Comparison of ENCODE assay signal across 13 cellular contexts in the genomic region with DNA sequence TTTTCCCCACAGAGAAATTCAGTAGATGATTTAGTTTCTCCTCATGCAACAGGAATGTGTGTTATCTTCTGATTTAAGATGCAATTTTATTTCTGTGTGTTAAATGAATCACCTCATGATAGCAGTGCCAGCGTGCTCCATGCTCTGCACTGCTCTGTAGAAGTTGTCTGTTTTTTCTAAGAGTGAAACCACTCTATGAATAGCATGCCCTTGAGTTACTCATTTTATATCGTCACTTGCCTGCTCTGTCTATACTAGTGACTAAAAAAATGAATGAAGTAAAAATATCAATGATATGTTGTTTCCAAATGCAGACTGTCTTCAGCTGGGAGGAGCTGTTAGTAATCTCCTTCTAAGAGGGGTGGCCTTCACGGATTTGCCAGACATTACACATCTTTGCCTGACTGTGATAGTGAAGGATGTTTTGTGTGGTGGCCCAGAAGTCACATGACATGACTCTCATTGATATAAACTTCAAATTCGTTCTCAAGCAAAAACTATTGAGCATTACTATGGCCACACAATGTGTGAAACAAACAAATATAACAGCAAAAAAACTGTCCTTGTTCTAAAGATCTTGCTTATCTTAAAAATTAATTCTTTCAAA.
A peak's percentile ranks its signal among the peaks of the same experiment; 100 is the strongest.
DNase-seq lines count a peak whose midpoint lies in the region; ATAC-seq and TF ChIP-seq lines count a peak whose summit lies in the region.
"Had no signal": no experiment of that assay in that cellular context is flagged by ENCODE, and none has a peak within 500 bp of the region (broad histone marks: within the 10 kb centered on the region; RNA-seq: fewer than 3 reads in every experiment).

No MANE protein-coding gene starts in this region.

- DNase-seq in H4 (ENCODE audit: low spot score): peak; percentile 9
- no peak for DNase-seq in RWPE2 (ENCODE audit: low spot score)
- DNase-seq in fibroblast of pulmonary artery (ENCODE audit: low read depth): peak; percentile 72
- DNase-seq in stromal cell of bone marrow (ENCODE audit: low read depth): peak; percentile 32
- DNase-seq in amniotic stem cell (lab: John Stamatoyannopoulos, UW): no peak
- DNase-seq: activated T-cell treated with anti-CD3 and anti-CD28 coated beads, Interleukin-2, amount 50 U/mL, for 72 hours; cortex of kidney; DMS 273 treated with DMSO at 0.1 percent for 48 hours; glutamatergic neuron; NCI-H526; OCI-M1 had no signal

- H3K27ac ChIP-seq in RWPE2 (ENCODE audit: poor library complexity, severe bottlenecking): no peak overlapping the region

- H3K4me3 ChIP-seq in RWPE2 (ENCODE audit: severe bottlenecking) (no peak overlapping the region), fibroblast of pulmonary artery (replicated peaks; ENCODE audit: low read depth, low read length) (no peak overlapping the region)

- peak; percentile 68 for ATAC-seq in RWPE2 (ENCODE audit: low read depth)
- ATAC-seq in HG03175 (IDR thresholded peaks at IDR 0.05; ENCODE audit: unreplicated experiment): no peak
- ATAC-seq in HG02938 (IDR thresholded peaks at IDR 0.05; ENCODE audit: unreplicated experiment): no peak
- ATAC-seq: activated T-cell treated with anti-CD3 and anti-CD28 coated beads, Interleukin-2, amount 50 U/mL, for 72 hours had no signal

- H3K36me3 ChIP-seq in RWPE2 (ENCODE audit: low read depth): no peaks in the 10 kb centered on the region

- H3K27me3 ChIP-seq in RWPE2 (ENCODE audit: insufficient read depth, poor library complexity, severe bottlenecking): no peaks in the 10 kb centered on the region

- no peak for TF ChIP-seq CTCF in RWPE2 (IDR thresholded peaks at IDR 0.05; ENCODE audit: poor library complexity, severe bottlenecking)
- TF ChIP-seq CTCF in fibroblast of pulmonary artery (IDR thresholded peaks at IDR 0.05; ENCODE audit: low read length, missing control alignments): no peak

- no peaks in the 10 kb centered on the region for H3K4me1 ChIP-seq in RWPE2 (ENCODE audit: insufficient read depth, poor library complexity, severe bottlenecking)

- no peaks in the 10 kb centered on the region for H3K9me3 ChIP-seq in RWPE2 (ENCODE audit: severe bottlenecking)

Comparison
In these comparisons a context has a peak if more than half of its experiments do, and no peak if none do; other contexts are left out.
1. DNase-seq: peak in H4 (single experiment), fibroblast of pulmonary artery (single experiment) and stromal cell of bone marrow (single experiment); none in RWPE2 (single experiment) and amniotic stem cell (single experiment).